9 cellular contexts compared by ENCODE assay signal in the genomic region with DNA sequence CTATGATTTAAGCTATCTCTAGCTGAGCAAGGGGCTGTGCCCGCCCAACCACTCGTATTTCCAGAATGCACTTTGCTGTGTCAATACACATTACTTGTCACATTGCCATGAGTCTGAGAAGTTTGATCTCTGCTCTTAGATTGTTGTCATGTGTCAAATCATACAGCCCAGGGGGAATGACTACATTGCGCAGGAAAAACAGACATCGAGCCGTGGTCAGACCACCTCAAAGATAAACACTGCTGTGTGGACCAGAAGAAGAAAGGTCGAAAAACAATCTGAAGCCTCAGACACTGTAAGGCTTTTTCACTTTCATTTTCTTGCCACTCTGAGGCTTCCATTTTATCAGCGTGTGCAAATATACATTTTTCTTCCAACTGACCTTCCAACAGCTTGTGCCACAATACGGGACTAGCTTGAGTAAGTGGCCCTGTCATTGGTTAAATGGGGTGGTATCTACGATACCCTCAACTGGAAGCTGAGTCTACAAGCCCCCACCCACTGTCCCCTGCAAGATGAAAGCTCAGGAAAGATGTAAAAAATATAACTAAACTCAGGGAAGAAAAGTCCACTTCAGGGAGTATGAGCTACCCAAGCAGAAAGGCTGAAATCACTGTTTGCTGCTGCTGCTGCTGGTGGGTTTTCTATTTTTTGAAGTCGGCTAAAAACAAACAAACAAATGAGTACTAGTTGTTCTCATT.
DNase-seq lines count a peak whose midpoint lies in the region; ATAC-seq and TF ChIP-seq lines count a peak whose summit lies in the region.
"Had no signal": no experiment of that assay in that cellular context is flagged by ENCODE, and none has a peak within 500 bp of the region (broad histone marks: within the 10 kb centered on the region; RNA-seq: fewer than 3 reads in every experiment).

No MANE protein-coding gene starts in this region.

- no peaks in the 10 kb centered on the region for H3K9me3 ChIP-seq in osteoblast (ENCODE audit: low read depth, low read length)

- ATAC-seq in GM18873 (IDR thresholded peaks at IDR 0.05; ENCODE audit: low FRiP score, unreplicated experiment): no peak

- H3K4me1 ChIP-seq in osteoblast (ENCODE audit: insufficient read depth, low read length): peaks cover 12% of the 10 kb centered on the region

- no peaks in the 10 kb centered on the region for H3K36me3 ChIP-seq in osteoblast (ENCODE audit: insufficient read depth, low read length)

- peak overlapping the region; percentile 65 for H3K27ac ChIP-seq in osteoblast (ENCODE audit: low read depth, low read length)

- peak overlapping the region; percentile 87 for H2AFZ ChIP-seq in osteoblast (ENCODE audit: low read length)

- H3K79me2 ChIP-seq in osteoblast (ENCODE audit: insufficient read depth, low read length): no peaks in the 10 kb centered on the region

- POLR2A ChIA-PET in GM10248 (lab: Yijun Ruan, JAX): no interaction called here

- CTCF ChIA-PET in GM10248 (lab: Yijun Ruan, JAX): interaction anchor here (1.1 to 1.4 kb wide), 2 partner anchors 11 to 17 kb away, joined by 3 to 5 read pairs; no protein-coding TSS in a partner anchor

- H4K20me1 ChIP-seq in osteoblast (ENCODE audit: insufficient read depth, low read length): no peaks in the 10 kb centered on the region

- H3K4me2 ChIP-seq in osteoblast (ENCODE audit: insufficient read depth, low read length): peak overlapping the region; percentile 89

- peaks cover 5% of the 10 kb centered on the region for H3K27me3 ChIP-seq in osteoblast (ENCODE audit: insufficient read depth, low read length)

- TF ChIP-seq CTCF in osteoblast (IDR thresholded peaks at IDR 0.05; ENCODE audit: extremely low read depth, low read depth, low read length) (no peak), GM10248 (IDR thresholded peaks at IDR 0.05; ENCODE audit: control extremely low read depth, extremely low read depth, low read depth, missing control alignments) (no peak)

- DNase-seq in AG20443 (ENCODE audit: low spot score): peak; percentile 17
- DNase-seq in NCI-H748 treated with DMSO at 0.1 percent for 48 hours (lab: John Stamatoyannopoulos, UW): peak; percentile 21
- peak; percentile 52 for DNase-seq in fibroblast of gingiva (ENCODE audit: low read depth)
- DNase-seq in osteoblast (ENCODE audit: insufficient read length, low spot score, missing footprints): peak; percentile 77
- DNase-seq in NCI-H1436 treated with DMSO at 0.1 percent for 48 hours (lab: John Stamatoyannopoulos, UW): no peak
- DNase-seq in GM10248 (ENCODE audit: extremely low spot score): no peak
- DNase-seq in activated T-cell treated with anti-CD3 and anti-CD28 coated beads for 4 hours: no peak
- DNase-seq: DMS79 treated with DMSO at 0.1 percent for 48 hours had no signal

- H3K4me3 ChIP-seq in osteoblast (ENCODE audit: insufficient read depth, low read length): peak overlapping the region; percentile 71

Comparison
In these comparisons a context has a peak if more than half of its experiments do, and no peak if none do; other contexts are left out.
1. DNase-seq: peak in AG20443 (single experiment), NCI-H748 treated with DMSO at 0.1 percent for 48 hours (single experiment), fibroblast of gingiva (single experiment) and osteoblast (single experiment); none in NCI-H1436 treated with DMSO at 0.1 percent for 48 hours (single experiment), GM10248 (single experiment) and activated T-cell treated with anti-CD3 and anti-CD28 coated beads for 4 hours (single experiment).